In genomic region chr4:182843813-182844325, GRCh38 we compare ENCODE assay signal across 29 cellular contexts.
DNase-seq lines count a peak whose midpoint lies in the region; ATAC-seq and TF ChIP-seq lines count a peak whose summit lies in the region.
"Had no signal": no experiment of that assay in that cellular context is flagged by ENCODE, and none has a peak within 500 bp of the region (broad histone marks: within the 10 kb centered on the region; RNA-seq: fewer than 3 reads in every experiment).

No MANE protein-coding gene starts in this region.

- no peak overlapping the region for H3K4me3 ChIP-seq in H7 (ENCODE audit: insufficient read depth, low read depth, low read length)
- no peak overlapping the region for H3K4me3 ChIP-seq in A673 (ENCODE audit: low read depth, low read length, poor library complexity, severe bottlenecking)
- H3K4me3 ChIP-seq: dorsolateral prefrontal cortex, GM23248 had no signal

- ATAC-seq in T-helper 17 cell, result no peak
- ATAC-seq: stimulated activated effector memory CD8-positive, alpha-beta T cell treated with anti-CD3 and anti-CD28 coated beads, Interleukin-12 subunit alpha, Interleukin-12 subunit beta, amount 100 ng/mL, for 72 hours had no signal

- DNase-seq in DMS153 (lab: John Stamatoyannopoulos, UW) (peak; percentile 11), DMS153 treated with DMSO at 0.1 percent for 48 hours (lab: John Stamatoyannopoulos, UW; ENCODE audit: unreplicated experiment) (no peak), H7 (peak; percentile 21), UCSD-AML1 (lab: John Stamatoyannopoulos, UW; ENCODE audit: unreplicated experiment) (peak; percentile 19), foreskin melanocyte (peak; percentile 3), T-helper 17 cell (no peak), NCI-H524 (lab: John Stamatoyannopoulos, UW) (no peak), A673 (ENCODE audit: low spot score) (no peak)
- DNase-seq: activated CD4-positive, alpha-beta memory T cell treated with anti-CD3 and anti-CD28 coated beads, Interleukin-2, amount 10 ng/mL, durations not matched to agents 7 days and 5 days; activated CD4-positive, alpha-beta T cell treated with anti-CD3 and anti-CD28 coated beads for 1 hour; activated CD8-positive, alpha-beta memory T cell treated with anti-CD3 and anti-CD28 coated beads, Interleukin-2, amount 50 U/mL, for 4 hours; activated naive CD4-positive, alpha-beta T cell treated with anti-CD3 and anti-CD28 coated beads for 36 hours; dorsolateral prefrontal cortex; GM23248; hypothalamus; IMR-90; MV-4-11; NCI-H1694 treated with DMSO at 0.1 percent for 48 hours; NCI-H2171 treated with DMSO at 0.1 percent for 48 hours; NCI-H524 treated with DMSO at 0.1 percent for 48 hours; stimulated activated CD4-positive, alpha-beta T cell treated with anti-CD3 and anti-CD28 coated beads, Interleukin-15, amount 100 ng/mL, for 24 hours; substantia nigra; trophoblast cell had no signal

- H3K4me3 Mint-ChIP-seq in T-helper 17 cell, result no peak overlapping the region
- H3K4me3 Mint-ChIP-seq: activated CD4-positive, alpha-beta memory T cell treated with anti-CD3 and anti-CD28 coated beads, Interleukin-2, amount 10 ng/mL, durations not matched to agents 7 days and 5 days; activated naive CD4-positive, alpha-beta T cell treated with anti-CD3 and anti-CD28 coated beads for 36 hours; activated T-helper 1 cell treated with anti-CD3 and anti-CD28 coated beads, Interleukin-12 subunit alpha, Interleukin-12 subunit beta, Interleukin-2, Interleukin-4 antibody, amounts not matched to agents 30 ng/mL and 10 ng/mL and 1 ng/mL, durations not matched to agents 14 hours and 24 hours and 36 hours; CD14-positive monocyte; nephron; stimulated activated effector memory CD8-positive, alpha-beta T cell treated with anti-CD3 and anti-CD28 coated beads, Interleukin-12 subunit alpha, Interleukin-12 subunit beta, amount 100 ng/mL, for 72 hours; T-helper 1 cell treated with Interleukin-12 subunit alpha and Interleukin-12 subunit beta and Interleukin-4 antibody, amounts not matched to agents 30 μg/mL and 1 μg/mL, for 36 hours had no signal

- BruUV-seq in A673 (replicated peaks; lab: Mats Ljungman, UMichigan), result no TSS peak

- H3K36me3 ChIP-seq in H7 (replicated peaks; ENCODE audit: control insufficient read depth, insufficient read depth, low read length) (no peaks in the 10 kb centered on the region), A673 (ENCODE audit: insufficient read depth, low read length, poor library complexity, severe bottlenecking) (no peaks in the 10 kb centered on the region)

- no peak for TF ChIP-seq CTCF in A673 (conservative IDR thresholded peaks at IDR 0.05; ENCODE audit: low read depth, low read length)

- peaks cover 64% of the 10 kb centered on the region for H3K27me3 Mint-ChIP-seq in T-helper 17 cell
- H3K27me3 Mint-ChIP-seq: activated CD4-positive, alpha-beta memory T cell treated with anti-CD3 and anti-CD28 coated beads, Interleukin-2, amount 10 ng/mL, durations not matched to agents 7 days and 5 days had no signal

- intact Hi-C loops in A673 (cut with micrococcal nuclease; ENCODE audit: unreplicated experiment), result no loop called here

- peaks cover 4% of the 10 kb centered on the region for H3K36me3 Mint-ChIP-seq in T-helper 17 cell (ENCODE audit: low read depth)
- H3K36me3 Mint-ChIP-seq: CD14-positive monocyte; stimulated activated effector memory CD8-positive, alpha-beta T cell treated with anti-CD3 and anti-CD28 coated beads, Interleukin-12 subunit alpha, Interleukin-12 subunit beta, amount 100 ng/mL, for 72 hours had no signal

- no peak overlapping the region for H3K27ac ChIP-seq in A673 (ENCODE audit: low read depth, low read length, poor library complexity, severe bottlenecking)
- H3K27ac ChIP-seq: 22Rv1, dorsolateral prefrontal cortex, GM23248 had no signal

- peaks cover 2% of the 10 kb centered on the region for H3K4me1 Mint-ChIP-seq in T-helper 17 cell
- H3K4me1 Mint-ChIP-seq: activated CD4-positive, alpha-beta memory T cell treated with anti-CD3 and anti-CD28 coated beads, Interleukin-2, amount 10 ng/mL, durations not matched to agents 7 days and 5 days; stimulated activated effector memory CD8-positive, alpha-beta T cell treated with anti-CD3 and anti-CD28 coated beads, Interleukin-12 subunit alpha, Interleukin-12 subunit beta, amount 100 ng/mL, for 72 hours had no signal

- POLR2A ChIA-PET in A673 (lab: Charles Lee; ENCODE audit: low non-redundant PET), result no interaction called here

- H3K9me3 ChIP-seq in T-helper 17 cell (ENCODE audit: control insufficient read depth, low read length, poor library complexity, severe bottlenecking) (no peaks in the 10 kb centered on the region), A673 (ENCODE audit: low read depth, low read length, poor library complexity, severe bottlenecking) (no peaks in the 10 kb centered on the region)

- no peaks in the 10 kb centered on the region for H3K4me1 ChIP-seq in A673 (ENCODE audit: insufficient read depth, low read length, poor library complexity, severe bottlenecking)

- no peak overlapping the region for H3K27ac Mint-ChIP-seq in T-helper 17 cell
- H3K27ac Mint-ChIP-seq: activated CD4-positive, alpha-beta memory T cell treated with anti-CD3 and anti-CD28 coated beads, Interleukin-2, amount 10 ng/mL, durations not matched to agents 7 days and 5 days; activated naive CD4-positive, alpha-beta T cell treated with anti-CD3 and anti-CD28 coated beads for 36 hours; activated T-helper 1 cell treated with anti-CD3 and anti-CD28 coated beads, Interleukin-12 subunit alpha, Interleukin-12 subunit beta, Interleukin-2, Interleukin-4 antibody, amounts not matched to agents 30 ng/mL and 10 ng/mL and 1 ng/mL, durations not matched to agents 14 hours and 24 hours and 36 hours; nephron; stimulated activated effector memory CD8-positive, alpha-beta T cell treated with anti-CD3 and anti-CD28 coated beads, Interleukin-12 subunit alpha, Interleukin-12 subunit beta, amount 100 ng/mL, for 72 hours; T-helper 1 cell treated with Interleukin-12 subunit alpha and Interleukin-12 subunit beta and Interleukin-4 antibody, amounts not matched to agents 30 μg/mL and 1 μg/mL, for 36 hours had no signal

- H3K27me3 ChIP-seq in H7 (ENCODE audit: control insufficient read depth, insufficient read depth, low read length) (no peaks in the 10 kb centered on the region), A673 (replicated peaks; ENCODE audit: insufficient read depth, low read depth, low read length, poor library complexity) (no peaks in the 10 kb centered on the region)

- CTCF ChIA-PET in A673 (lab: Charles Lee), result no interaction called here

Comparison
In these comparisons a context has a peak if more than half of its experiments do, and no peak if none do; other contexts are left out.
1. DNase-seq: peak in DMS153 (single experiment), H7 (single experiment), UCSD-AML1 (single experiment) and foreskin melanocyte (single experiment); none in DMS153 treated with DMSO at 0.1 percent for 48 hours (single experiment), T-helper 17 cell (0 of 3), NCI-H524 (0 of 2) and A673 (single experiment).